ENCODE assay signal across 16 cellular contexts in the genomic region with DNA sequence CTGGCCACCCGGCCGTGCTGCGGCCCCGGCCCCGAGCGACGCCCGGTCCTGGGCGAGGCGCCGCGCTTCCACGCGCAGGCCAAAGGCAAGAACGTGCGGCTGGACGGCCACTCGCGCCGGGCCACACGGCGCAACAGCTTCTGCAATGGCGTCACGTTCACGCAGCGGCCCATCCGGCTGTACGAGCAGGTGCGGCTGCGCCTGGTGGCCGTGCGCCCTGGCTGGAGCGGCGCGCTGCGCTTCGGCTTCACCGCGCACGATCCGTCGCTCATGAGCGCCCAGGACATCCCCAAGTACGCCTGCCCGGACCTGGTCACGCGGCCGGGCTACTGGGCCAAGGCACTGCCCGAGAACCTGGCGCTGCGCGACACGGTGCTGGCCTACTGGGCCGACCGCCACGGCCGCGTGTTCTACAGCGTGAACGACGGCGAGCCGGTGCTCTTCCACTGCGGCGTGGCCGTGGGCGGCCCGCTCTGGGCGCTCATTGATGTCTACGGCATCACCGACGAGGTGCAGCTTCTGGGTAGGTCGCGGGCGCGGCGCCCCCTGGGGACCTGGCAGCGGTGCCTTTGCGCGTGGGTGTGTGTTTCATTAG. TPM values are rescaled to one million over a fixed set of nuclear protein-coding genes. Genes with fewer than 3 reads are reported as not detected.
DNase-seq lines count a peak whose midpoint lies in the region; ATAC-seq and TF ChIP-seq lines count a peak whose summit lies in the region.
"Had no signal": no experiment of that assay in that cellular context is flagged by ENCODE, and none has a peak within 500 bp of the region (broad histone marks: within the 10 kb centered on the region; RNA-seq: fewer than 3 reads in every experiment).

No MANE protein-coding gene starts in this region.

- no peak overlapping the region for H3K27ac ChIP-seq in H9 (ENCODE audit: insufficient read length, low read depth, low read length)

- no peak overlapping the region for H4K8ac ChIP-seq in H9 (replicated peaks; ENCODE audit: insufficient read length, low read depth, low read length)

- no peak overlapping the region for H2BK120ac ChIP-seq in H9 (ENCODE audit: low read depth, low read length, poor library complexity, severe bottlenecking)

- H3K4me2 ChIP-seq in H9 (ENCODE audit: insufficient read depth, insufficient read length, low read length), result no peak overlapping the region

- no peaks in the 10 kb centered on the region for H3K79me1 ChIP-seq in H9 (ENCODE audit: insufficient read depth, low read depth, low read length, poor library complexity, severe bottlenecking)

- DNase-seq in 8988T (peak; percentile 4), H9 (no peak), epidermal melanocyte (ENCODE audit: insufficient read length, low spot score) (peak; percentile 1), posterior vena cava (ENCODE audit: low spot score) (peak; percentile 80), A172 (ENCODE audit: low spot score) (no peak), NCI-H1092 (lab: John Stamatoyannopoulos, UW) (no peak), activated gamma-delta T cell treated with Interleukin-2 at 50 U/mL for 16 hours (no peak)
- DNase-seq: ACHN; AML-193; EL; NCI-H1417; NCI-H187 treated with DMSO at 0.1 percent for 48 hours; NCI-H69; NK-92 treated with Interleukin-12 subunit alpha and Interleukin-12 subunit beta, amount 100 ng/mL, for 24 hours had no signal

- no peak overlapping the region for H3K18ac ChIP-seq in H9 (ENCODE audit: insufficient read length, low read depth, low read length)

- H2BK15ac ChIP-seq in H9 (ENCODE audit: low read depth, low read length), result no peak overlapping the region

- no peaks in the 10 kb centered on the region for H3K79me2 ChIP-seq in H9 (ENCODE audit: insufficient read depth, low read length)

- peaks cover 0 to 13% of the 10 kb centered on the region in 2 experiments; a peak in 2 of 4 replicates for H3K4me1 Mint-ChIP-seq in H9
- H3K4me1 Mint-ChIP-seq: CD14-positive monocyte had no signal

- H4K20me1 ChIP-seq in H9 (ENCODE audit: control insufficient read depth, insufficient read depth, insufficient read length), result no peaks in the 10 kb centered on the region

- no peak overlapping the region for H3K9ac ChIP-seq in H9 (ENCODE audit: extremely low read depth, insufficient read length, low read length)

- H3K4ac ChIP-seq in H9 (ENCODE audit: low read depth, low read length), result no peak overlapping the region

- H3K23me2 ChIP-seq in H9 (ENCODE audit: insufficient read length, low read depth, low read length, poor library complexity, severe bottlenecking), result no peaks in the 10 kb centered on the region

- no peak overlapping the region for H2BK12ac ChIP-seq in H9 (ENCODE audit: insufficient read length, low read depth, low read length)

- no peak overlapping the region for H2BK20ac ChIP-seq in H9 (ENCODE audit: low read depth, low read length, poor library complexity, severe bottlenecking)

- H3K14ac ChIP-seq in H9 (ENCODE audit: insufficient read depth, low read length), result no peak overlapping the region

- intact Hi-C loops in posterior vena cava (cut with DNase I), result no loop called here

- H3K4me1 ChIP-seq in H9 (ENCODE audit: insufficient read depth, low read length), result no peaks in the 10 kb centered on the region

- no peak for ATAC-seq in GM19324 (IDR thresholded peaks at IDR 0.05; ENCODE audit: low FRiP score, unreplicated experiment)

- peak; percentile 45 for TF ChIP-seq CTCF in H9 (conservative IDR thresholded peaks at IDR 0.05)

- WGBS in H9 (ENCODE audit: extremely low coverage, insufficient read length, low lambda C conversion rate), result no CpG with 5 or more reads among the region's 80 CpGs

- H3K23ac ChIP-seq in H9 (ENCODE audit: insufficient read length, low read depth, low read length), result no peak overlapping the region

- no peak overlapping the region for H2AK5ac ChIP-seq in H9 (ENCODE audit: insufficient read length, low read length)

- no peak overlapping the region for H2AFZ ChIP-seq in H9 (ENCODE audit: low read length)

- peaks cover 0 to 4% (median 0%) of the 10 kb centered on the region in 3 experiments; a peak in 1 of 7 replicates for H3K36me3 Mint-ChIP-seq in H9 (ENCODE audit: insufficient read depth in 1 of 3, low read depth in 3 of 3)

- no peaks in the 10 kb centered on the region; the same call in 1 of the 2 replicates for H3K27me3 ChIP-seq in H9 (ENCODE audit: insufficient read depth, low read length)

- no peaks in the 10 kb centered on the region for H3K9me3 ChIP-seq in H9 (ENCODE audit: control insufficient read depth, low read depth, low read length)

- H3K9me3 Mint-ChIP-seq in H9, result no peaks in the 10 kb centered on the region
- H3K9me3 Mint-ChIP-seq: CD14-positive monocyte had no signal

- H3K4me3 Mint-ChIP-seq in H9, result no peak overlapping the region
- H3K4me3 Mint-ChIP-seq: CD14-positive monocyte had no signal

- no peak overlapping the region for H2BK5ac ChIP-seq in H9 (ENCODE audit: insufficient read length, low read length)

- H3K27me3 Mint-ChIP-seq in H9 (ENCODE audit: low read depth), result no peaks in the 10 kb centered on the region

- H3K27ac Mint-ChIP-seq in H9, result no peak overlapping the region

- H3T11ph ChIP-seq in H9 (ENCODE audit: low read length), result no peak overlapping the region

- no peak overlapping the region for H4K91ac ChIP-seq in H9 (ENCODE audit: insufficient read length, low read depth, low read length)

- no peak overlapping the region for H4K5ac ChIP-seq in H9 (ENCODE audit: insufficient read length, low read depth, low read length)

- no peak overlapping the region for H3K56ac ChIP-seq in H9 (ENCODE audit: insufficient read length, low read depth, low read length)

RNA-seq across cellular contexts. Expression of gene NEURL1B, which starts 28.8 kb away (rescaled TPM):
- total RNA-seq in H9 (2021), result 3.6 TPM in 2 replicates
- total RNA-seq in posterior vena cava, result 10 to 100 TPM; 32.9 to 38.6 TPM
- total RNA-seq in A172 (2014; rRNA removed; shearing (Covaris generic)), result 7.2 and 12.2 TPM in 2 replicates

Comparison
In these comparisons a context has a peak if more than half of its experiments do, and no peak if none do; other contexts are left out.
1. DNase-seq: peak in 8988T (single experiment), epidermal melanocyte (single experiment) and posterior vena cava (single experiment); none in H9 (single experiment), A172 (single experiment), NCI-H1092 (single experiment) and activated gamma-delta T cell treated with Interleukin-2 at 50 U/mL for 16 hours (single experiment).